1 cellular context compared by ENCODE assay signal in the genomic region with DNA sequence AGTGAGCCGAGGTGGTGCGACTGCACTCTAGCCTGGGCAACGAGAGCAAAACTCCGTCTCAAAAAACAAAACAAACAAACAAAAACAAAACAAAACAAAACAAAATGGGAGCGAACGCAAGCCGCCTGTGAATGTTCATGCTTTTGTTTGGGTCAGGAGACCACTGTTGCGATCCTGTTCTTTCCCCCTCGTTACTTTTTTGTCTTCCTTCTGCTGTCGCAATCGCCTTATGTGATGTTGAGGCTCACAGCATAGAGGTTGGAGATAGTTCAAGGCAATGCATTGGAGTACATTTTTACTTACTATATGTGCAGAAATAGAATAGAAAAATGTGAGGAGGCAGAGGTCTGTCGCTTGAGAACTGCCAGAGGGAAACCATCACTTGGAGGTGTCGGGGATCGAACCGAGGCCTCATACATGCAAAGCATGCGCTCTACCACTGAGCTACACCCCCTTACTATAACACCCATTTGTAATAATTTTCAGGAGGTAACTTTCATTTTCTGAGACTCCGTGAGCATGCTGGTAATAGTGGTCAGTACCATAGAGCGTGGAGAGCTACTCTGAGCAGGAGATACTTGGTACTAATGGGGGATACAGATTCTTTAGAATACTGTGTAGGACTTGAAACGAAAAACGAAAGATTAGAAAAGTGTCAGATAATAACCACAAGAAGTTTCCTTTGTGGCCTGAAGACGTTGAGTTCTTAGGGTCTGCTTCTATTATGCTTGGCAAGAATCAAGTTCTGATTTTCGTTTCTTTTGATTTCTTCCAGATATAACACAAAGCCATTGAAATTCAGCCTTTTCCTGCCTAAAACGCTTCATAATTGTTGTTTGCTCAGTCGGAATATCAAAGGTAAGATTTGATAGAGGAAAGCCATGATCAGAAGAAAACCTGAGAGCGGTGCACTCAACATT.
TF ChIP-seq lines count a peak whose summit lies in the region.

No MANE protein-coding gene starts in this region.

TF ChIP-seq in HEK293, 187 proteins besides CTCF, POLR2A, EP300 and RAD21 (continued from another document):
- TF ChIP-seq ZNF10 (tag by site-specific recombination; IDR thresholded peaks at IDR 0.05) = peak; percentile 81
- TF ChIP-seq ZNF24 (tag by site-specific recombination; IDR thresholded peaks at IDR 0.05) = 0 out of 2 replicates have a peak, but pooled peaks have one; percentile 68
- TF ChIP-seq OVOL3 (tag by site-specific recombination; IDR thresholded peaks at IDR 0.05) = no peak
- TF ChIP-seq, protein P1, sequence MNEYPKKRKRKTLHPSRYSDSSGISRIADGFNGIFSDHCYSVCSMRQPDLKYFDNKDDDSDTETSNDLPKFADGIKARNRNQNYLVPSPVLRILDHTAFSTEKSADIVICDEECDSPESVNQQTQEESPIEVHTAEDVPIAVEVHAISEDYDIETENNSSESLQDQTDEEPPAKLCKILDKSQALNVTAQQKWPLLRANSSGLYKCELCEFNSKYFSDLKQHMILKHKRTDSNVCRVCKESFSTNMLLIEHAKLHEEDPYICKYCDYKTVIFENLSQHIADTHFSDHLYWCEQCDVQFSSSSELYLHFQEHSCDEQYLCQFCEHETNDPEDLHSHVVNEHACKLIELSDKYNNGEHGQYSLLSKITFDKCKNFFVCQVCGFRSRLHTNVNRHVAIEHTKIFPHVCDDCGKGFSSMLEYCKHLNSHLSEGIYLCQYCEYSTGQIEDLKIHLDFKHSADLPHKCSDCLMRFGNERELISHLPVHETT (tag by site-specific recombination; IDR thresholded peaks at IDR 0.05) = 0 out of 2 replicates have a peak, but pooled peaks have one; percentile 20
- TF ChIP-seq, protein P2, sequence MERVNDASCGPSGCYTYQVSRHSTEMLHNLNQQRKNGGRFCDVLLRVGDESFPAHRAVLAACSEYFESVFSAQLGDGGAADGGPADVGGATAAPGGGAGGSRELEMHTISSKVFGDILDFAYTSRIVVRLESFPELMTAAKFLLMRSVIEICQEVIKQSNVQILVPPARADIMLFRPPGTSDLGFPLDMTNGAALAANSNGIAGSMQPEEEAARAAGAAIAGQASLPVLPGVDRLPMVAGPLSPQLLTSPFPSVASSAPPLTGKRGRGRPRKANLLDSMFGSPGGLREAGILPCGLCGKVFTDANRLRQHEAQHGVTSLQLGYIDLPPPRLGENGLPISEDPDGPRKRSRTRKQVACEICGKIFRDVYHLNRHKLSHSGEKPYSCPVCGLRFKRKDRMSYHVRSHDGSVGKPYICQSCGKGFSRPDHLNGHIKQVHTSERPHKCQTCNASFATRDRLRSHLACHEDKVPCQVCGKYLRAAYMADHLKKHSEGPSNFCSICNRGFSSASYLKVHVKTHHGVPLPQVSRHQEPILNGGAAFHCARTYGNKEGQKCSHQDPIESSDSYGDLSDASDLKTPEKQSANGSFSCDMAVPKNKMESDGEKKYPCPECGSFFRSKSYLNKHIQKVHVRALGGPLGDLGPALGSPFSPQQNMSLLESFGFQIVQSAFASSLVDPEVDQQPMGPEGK (tag by site-specific recombination; IDR thresholded peaks at IDR 0.05) = 0 out of 2 replicates have a peak, but pooled peaks have one; percentile 31
- TF ChIP-seq, protein P3, sequence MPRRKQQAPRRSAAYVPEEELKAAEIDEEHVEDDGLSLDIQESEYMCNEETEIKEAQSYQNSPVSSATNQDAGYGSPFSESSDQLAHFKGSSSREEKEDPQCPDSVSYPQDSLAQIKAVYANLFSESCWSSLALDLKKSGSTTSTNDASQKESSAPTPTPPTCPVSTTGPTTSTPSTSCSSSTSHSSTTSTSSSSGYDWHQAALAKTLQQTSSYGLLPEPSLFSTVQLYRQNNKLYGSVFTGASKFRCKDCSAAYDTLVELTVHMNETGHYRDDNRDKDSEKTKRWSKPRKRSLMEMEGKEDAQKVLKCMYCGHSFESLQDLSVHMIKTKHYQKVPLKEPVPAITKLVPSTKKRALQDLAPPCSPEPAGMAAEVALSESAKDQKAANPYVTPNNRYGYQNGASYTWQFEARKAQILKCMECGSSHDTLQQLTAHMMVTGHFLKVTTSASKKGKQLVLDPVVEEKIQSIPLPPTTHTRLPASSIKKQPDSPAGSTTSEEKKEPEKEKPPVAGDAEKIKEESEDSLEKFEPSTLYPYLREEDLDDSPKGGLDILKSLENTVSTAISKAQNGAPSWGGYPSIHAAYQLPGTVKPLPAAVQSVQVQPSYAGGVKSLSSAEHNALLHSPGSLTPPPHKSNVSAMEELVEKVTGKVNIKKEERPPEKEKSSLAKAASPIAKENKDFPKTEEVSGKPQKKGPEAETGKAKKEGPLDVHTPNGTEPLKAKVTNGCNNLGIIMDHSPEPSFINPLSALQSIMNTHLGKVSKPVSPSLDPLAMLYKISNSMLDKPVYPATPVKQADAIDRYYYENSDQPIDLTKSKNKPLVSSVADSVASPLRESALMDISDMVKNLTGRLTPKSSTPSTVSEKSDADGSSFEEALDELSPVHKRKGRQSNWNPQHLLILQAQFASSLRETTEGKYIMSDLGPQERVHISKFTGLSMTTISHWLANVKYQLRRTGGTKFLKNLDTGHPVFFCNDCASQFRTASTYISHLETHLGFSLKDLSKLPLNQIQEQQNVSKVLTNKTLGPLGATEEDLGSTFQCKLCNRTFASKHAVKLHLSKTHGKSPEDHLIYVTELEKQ (tag by site-specific recombination; IDR thresholded peaks at IDR 0.05; ENCODE audit: borderline replicate concordance) = 0 out of 2 replicates have a peak, but pooled peaks have one; percentile 30
- peak; percentile 13; the same call in 1 of the 2 replicates for TF ChIP-seq ZEB2 (tag by site-specific recombination; IDR thresholded peaks at IDR 0.05)
- no peak for TF ChIP-seq ZBTB20 (tag by site-specific recombination; IDR thresholded peaks at IDR 0.05)
- peak; percentile 50; the same call in 1 of the 2 replicates for TF ChIP-seq ZNF324 (tag by site-specific recombination; IDR thresholded peaks at IDR 0.05)
- peak; percentile 60 for TF ChIP-seq ZBTB48 (tag by site-specific recombination; IDR thresholded peaks at IDR 0.05)
- peak; percentile 78 for TF ChIP-seq ZNF366 (tag by site-specific recombination; conservative IDR thresholded peaks at IDR 0.05)
- TF ChIP-seq ZNF561 (tag by site-specific recombination; IDR thresholded peaks at IDR 0.05; ENCODE audit: borderline replicate concordance) = peak; percentile 68
- TF ChIP-seq, protein P4, sequence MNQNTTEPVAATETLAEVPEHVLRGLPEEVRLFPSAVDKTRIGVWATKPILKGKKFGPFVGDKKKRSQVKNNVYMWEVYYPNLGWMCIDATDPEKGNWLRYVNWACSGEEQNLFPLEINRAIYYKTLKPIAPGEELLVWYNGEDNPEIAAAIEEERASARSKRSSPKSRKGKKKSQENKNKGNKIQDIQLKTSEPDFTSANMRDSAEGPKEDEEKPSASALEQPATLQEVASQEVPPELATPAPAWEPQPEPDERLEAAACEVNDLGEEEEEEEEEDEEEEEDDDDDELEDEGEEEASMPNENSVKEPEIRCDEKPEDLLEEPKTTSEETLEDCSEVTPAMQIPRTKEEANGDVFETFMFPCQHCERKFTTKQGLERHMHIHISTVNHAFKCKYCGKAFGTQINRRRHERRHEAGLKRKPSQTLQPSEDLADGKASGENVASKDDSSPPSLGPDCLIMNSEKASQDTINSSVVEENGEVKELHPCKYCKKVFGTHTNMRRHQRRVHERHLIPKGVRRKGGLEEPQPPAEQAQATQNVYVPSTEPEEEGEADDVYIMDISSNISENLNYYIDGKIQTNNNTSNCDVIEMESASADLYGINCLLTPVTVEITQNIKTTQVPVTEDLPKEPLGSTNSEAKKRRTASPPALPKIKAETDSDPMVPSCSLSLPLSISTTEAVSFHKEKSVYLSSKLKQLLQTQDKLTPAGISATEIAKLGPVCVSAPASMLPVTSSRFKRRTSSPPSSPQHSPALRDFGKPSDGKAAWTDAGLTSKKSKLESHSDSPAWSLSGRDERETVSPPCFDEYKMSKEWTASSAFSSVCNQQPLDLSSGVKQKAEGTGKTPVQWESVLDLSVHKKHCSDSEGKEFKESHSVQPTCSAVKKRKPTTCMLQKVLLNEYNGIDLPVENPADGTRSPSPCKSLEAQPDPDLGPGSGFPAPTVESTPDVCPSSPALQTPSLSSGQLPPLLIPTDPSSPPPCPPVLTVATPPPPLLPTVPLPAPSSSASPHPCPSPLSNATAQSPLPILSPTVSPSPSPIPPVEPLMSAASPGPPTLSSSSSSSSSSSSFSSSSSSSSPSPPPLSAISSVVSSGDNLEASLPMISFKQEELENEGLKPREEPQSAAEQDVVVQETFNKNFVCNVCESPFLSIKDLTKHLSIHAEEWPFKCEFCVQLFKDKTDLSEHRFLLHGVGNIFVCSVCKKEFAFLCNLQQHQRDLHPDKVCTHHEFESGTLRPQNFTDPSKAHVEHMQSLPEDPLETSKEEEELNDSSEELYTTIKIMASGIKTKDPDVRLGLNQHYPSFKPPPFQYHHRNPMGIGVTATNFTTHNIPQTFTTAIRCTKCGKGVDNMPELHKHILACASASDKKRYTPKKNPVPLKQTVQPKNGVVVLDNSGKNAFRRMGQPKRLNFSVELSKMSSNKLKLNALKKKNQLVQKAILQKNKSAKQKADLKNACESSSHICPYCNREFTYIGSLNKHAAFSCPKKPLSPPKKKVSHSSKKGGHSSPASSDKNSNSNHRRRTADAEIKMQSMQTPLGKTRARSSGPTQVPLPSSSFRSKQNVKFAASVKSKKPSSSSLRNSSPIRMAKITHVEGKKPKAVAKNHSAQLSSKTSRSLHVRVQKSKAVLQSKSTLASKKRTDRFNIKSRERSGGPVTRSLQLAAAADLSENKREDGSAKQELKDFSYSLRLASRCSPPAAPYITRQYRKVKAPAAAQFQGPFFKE (tag by site-specific recombination; IDR thresholded peaks at IDR 0.05; ENCODE audit: borderline replicate concordance) = no peak
- TF ChIP-seq ZNF610 (tag by site-specific recombination; IDR thresholded peaks at IDR 0.05; ENCODE audit: borderline replicate concordance) = no peak
- TF ChIP-seq ZBTB8A (tag by site-specific recombination; IDR thresholded peaks at IDR 0.05) = peak; percentile 37
- no peak for TF ChIP-seq ZNF391 (tag by site-specific recombination; IDR thresholded peaks at IDR 0.05; ENCODE audit: borderline replicate concordance, low read depth)
- TF ChIP-seq ZNF175 (tag by site-specific recombination; IDR thresholded peaks at IDR 0.05) = no peak
- no peak for TF ChIP-seq ZNF530 (tag by site-specific recombination; IDR thresholded peaks at IDR 0.05; ENCODE audit: low read depth)
- peak; percentile 64 for TF ChIP-seq ZNF184 (tag by site-specific recombination; IDR thresholded peaks at IDR 0.05)
- TF ChIP-seq, protein P5, sequence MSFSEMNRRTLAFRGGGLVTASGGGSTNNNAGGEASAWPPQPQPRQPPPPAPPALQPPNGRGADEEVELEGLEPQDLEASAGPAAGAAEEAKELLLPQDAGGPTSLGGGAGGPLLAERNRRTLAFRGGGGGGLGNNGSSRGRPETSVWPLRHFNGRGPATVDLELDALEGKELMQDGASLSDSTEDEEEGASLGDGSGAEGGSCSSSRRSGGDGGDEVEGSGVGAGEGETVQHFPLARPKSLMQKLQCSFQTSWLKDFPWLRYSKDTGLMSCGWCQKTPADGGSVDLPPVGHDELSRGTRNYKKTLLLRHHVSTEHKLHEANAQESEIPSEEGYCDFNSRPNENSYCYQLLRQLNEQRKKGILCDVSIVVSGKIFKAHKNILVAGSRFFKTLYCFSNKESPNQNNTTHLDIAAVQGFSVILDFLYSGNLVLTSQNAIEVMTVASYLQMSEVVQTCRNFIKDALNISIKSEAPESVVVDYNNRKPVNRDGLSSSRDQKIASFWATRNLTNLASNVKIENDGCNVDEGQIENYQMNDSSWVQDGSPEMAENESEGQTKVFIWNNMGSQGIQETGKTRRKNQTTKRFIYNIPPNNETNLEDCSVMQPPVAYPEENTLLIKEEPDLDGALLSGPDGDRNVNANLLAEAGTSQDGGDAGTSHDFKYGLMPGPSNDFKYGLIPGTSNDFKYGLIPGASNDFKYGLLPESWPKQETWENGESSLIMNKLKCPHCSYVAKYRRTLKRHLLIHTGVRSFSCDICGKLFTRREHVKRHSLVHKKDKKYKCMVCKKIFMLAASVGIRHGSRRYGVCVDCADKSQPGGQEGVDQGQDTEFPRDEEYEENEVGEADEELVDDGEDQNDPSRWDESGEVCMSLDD (tag by site-specific recombination; IDR thresholded peaks at IDR 0.05) = no peak
- peak; percentile 56; the same call in 1 of the 2 replicates for TF ChIP-seq ZNF394 (tag by site-specific recombination; IDR thresholded peaks at IDR 0.05; ENCODE audit: borderline replicate concordance)
- no peak for TF ChIP-seq ZNF558 (tag by site-specific recombination; IDR thresholded peaks at IDR 0.05)
- TF ChIP-seq KLF16 (tag by site-specific recombination; IDR thresholded peaks at IDR 0.05) = no peak
- peak; percentile 52 for TF ChIP-seq ZNF629 (tag by site-specific recombination; IDR thresholded peaks at IDR 0.05)
- TF ChIP-seq PRDM1 (tag by site-specific recombination; IDR thresholded peaks at IDR 0.05) = peak; percentile 14; the same call in 1 of the 2 replicates
- no peak for TF ChIP-seq BCL11A (tag by site-specific recombination; IDR thresholded peaks at IDR 0.05; ENCODE audit: low read depth)
- no peak for TF ChIP-seq ZNF433 (tag by site-specific recombination; IDR thresholded peaks at IDR 0.05; ENCODE audit: low read depth)
- TF ChIP-seq ZNF354C (tag by site-specific recombination; IDR thresholded peaks at IDR 0.05; ENCODE audit: borderline replicate concordance, low read depth) = no peak
- no peak for TF ChIP-seq ZNF571 (tag by site-specific recombination; IDR thresholded peaks at IDR 0.05)
- TF ChIP-seq ZNF791 (tag by site-specific recombination; IDR thresholded peaks at IDR 0.05) = no peak
- peak; percentile 43; the same call in 1 of the 2 replicates for TF ChIP-seq ZSCAN23 (tag by site-specific recombination; IDR thresholded peaks at IDR 0.05)
- no peak for TF ChIP-seq ZNF621 (tag by site-specific recombination; IDR thresholded peaks at IDR 0.05)
- TF ChIP-seq, protein P6, sequence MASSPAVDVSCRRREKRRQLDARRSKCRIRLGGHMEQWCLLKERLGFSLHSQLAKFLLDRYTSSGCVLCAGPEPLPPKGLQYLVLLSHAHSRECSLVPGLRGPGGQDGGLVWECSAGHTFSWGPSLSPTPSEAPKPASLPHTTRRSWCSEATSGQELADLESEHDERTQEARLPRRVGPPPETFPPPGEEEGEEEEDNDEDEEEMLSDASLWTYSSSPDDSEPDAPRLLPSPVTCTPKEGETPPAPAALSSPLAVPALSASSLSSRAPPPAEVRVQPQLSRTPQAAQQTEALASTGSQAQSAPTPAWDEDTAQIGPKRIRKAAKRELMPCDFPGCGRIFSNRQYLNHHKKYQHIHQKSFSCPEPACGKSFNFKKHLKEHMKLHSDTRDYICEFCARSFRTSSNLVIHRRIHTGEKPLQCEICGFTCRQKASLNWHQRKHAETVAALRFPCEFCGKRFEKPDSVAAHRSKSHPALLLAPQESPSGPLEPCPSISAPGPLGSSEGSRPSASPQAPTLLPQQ (tag by site-specific recombination; IDR thresholded peaks at IDR 0.05) = 0 out of 2 replicates have a peak, but pooled peaks have one; percentile 39
- TF ChIP-seq ZBTB17 (tag by site-specific recombination; IDR thresholded peaks at IDR 0.05) = no peak
- no peak for TF ChIP-seq ZNF174 (tag by site-specific recombination; IDR thresholded peaks at IDR 0.05)
- TF ChIP-seq ZNF23 (tag by site-specific recombination; IDR thresholded peaks at IDR 0.05; ENCODE audit: borderline replicate concordance) = no peak
- no peak for TF ChIP-seq ZNF132 (tag by site-specific recombination; IDR thresholded peaks at IDR 0.05; ENCODE audit: borderline replicate concordance)
- peak; percentile 43 for TF ChIP-seq KLF9 (tag by site-specific recombination; IDR thresholded peaks at IDR 0.05; ENCODE audit: low read depth)
